In the genomic region with DNA sequence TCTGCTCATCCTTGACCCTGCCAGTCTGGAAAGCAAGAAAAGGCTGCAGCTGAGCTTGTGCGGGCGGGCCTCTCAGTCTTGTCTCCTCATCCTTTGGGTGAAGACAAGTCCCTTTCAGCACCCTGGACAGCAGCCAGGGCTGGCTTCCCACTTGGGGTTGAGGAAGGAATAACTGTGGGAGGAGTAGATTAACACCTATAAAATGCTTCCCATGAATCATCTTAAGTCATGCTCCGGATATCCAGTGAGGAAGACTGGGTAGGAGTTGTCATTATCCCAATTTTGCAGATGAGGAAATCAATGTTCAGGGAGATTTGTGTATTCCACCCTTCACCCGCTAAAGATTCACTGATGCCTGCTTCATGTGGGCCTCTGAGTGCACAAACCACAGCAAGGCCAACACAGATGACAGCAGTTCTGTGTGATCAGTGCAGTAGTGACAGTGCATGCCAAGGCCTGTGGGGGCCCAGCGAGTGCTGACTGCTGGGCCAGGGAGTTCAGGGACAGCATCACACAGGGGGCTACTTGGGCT, we compare ENCODE assay signal across 8 cellular contexts. TPM values are rescaled to one million over a fixed set of nuclear protein-coding genes. Genes with fewer than 3 reads are reported as not detected.
DNase-seq lines count a peak whose midpoint lies in the region; ATAC-seq lines count a peak whose summit lies in the region.

No MANE protein-coding gene starts in this region.

- no peak for ATAC-seq in GM18520 (IDR thresholded peaks at IDR 0.05; ENCODE audit: unreplicated experiment)
- ATAC-seq in GM21576 (IDR thresholded peaks at IDR 0.05; ENCODE audit: unreplicated experiment): no peak

- DNase-seq in SKM-1 treated with dmso at 0.1 percent for 144 hours (lab: John Stamatoyannopoulos, UW; ENCODE audit: unreplicated experiment) (peak; percentile 22), SKM-1 (lab: John Stamatoyannopoulos, UW; ENCODE audit: unreplicated experiment) (no peak), T follicular helper cell (ENCODE audit: low read depth) (peak; percentile 26), dermis blood vessel endothelial cell (peak; percentile 83), midbrain (lab: John Stamatoyannopoulos, UW) (peak; percentile 10), occipital lobe (lab: John Stamatoyannopoulos, UW) (no peak)

RNA-seq across cellular contexts. Expression of gene COL16A1, which starts 20.1 kb away (rescaled TPM):
- 0.51 and 0.65 TPM in 2 replicates for total RNA-seq in dermis blood vessel endothelial cell
- 5.8 TPM for total RNA-seq in occipital lobe

RNA-seq across cellular contexts. Expression of gene ADGRB2, which starts 40.2 kb away (rescaled TPM):
- total RNA-seq in dermis blood vessel endothelial cell (0.17 and 0.28 TPM in 2 replicates), occipital lobe (75.0 TPM)

Comparison
In these comparisons a context has a peak if more than half of its experiments do, and no peak if none do; other contexts are left out.
1. DNase-seq: peak in SKM-1 treated with dmso at 0.1 percent for 144 hours (single experiment), T follicular helper cell (single experiment), dermis blood vessel endothelial cell (single experiment) and midbrain (single experiment); none in SKM-1 (single experiment) and occipital lobe (single experiment).
2. RNA of gene ADGRB2, which starts 40.2 kb away (total RNA-seq): 75.0 TPM in occipital lobe (single experiment); 0.17 to 0.28 TPM in dermis blood vessel endothelial cell; every median in the first group is over 10 times any median in the second.